Comparison of ENCODE assay signal across 13 cellular contexts in the genomic region with DNA sequence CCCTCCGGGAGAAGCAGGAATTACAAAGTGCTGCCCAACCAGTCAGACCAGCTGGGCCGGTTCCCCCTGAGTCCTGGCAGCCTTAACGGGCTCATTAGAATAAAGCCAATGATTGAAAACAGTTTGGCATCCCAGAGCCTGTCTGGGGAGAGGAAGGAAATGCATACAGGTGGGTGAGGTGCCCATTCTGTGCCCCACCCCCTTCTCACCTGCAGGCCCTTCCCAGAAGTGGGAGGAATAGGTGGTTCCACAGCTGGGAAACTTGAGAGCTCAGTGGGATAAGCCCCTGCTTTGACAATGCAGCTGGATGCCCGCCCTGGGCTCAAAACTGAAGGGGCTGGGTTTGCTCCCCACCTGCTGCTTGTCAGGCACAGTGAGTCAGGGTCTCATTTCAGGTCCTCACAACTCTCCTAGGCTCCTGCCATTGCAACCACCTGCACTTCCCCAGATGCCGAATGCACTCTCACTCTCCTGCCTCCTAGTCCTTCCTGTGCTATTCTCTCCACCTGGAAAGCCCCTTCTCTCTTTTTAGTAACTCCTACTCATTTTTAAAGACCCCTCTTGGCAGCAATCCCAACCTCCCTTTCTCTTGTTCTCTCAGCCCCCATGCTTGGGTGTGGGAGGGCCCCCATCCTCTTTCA.
DNase-seq lines count a peak whose midpoint lies in the region; ATAC-seq and TF ChIP-seq lines count a peak whose summit lies in the region.
"Had no signal": no experiment of that assay in that cellular context is flagged by ENCODE, and none has a peak within 500 bp of the region (broad histone marks: within the 10 kb centered on the region; RNA-seq: fewer than 3 reads in every experiment).

No MANE protein-coding gene starts in this region.

- peak; percentile 5 to 90 (median 74) for DNase-seq in NCI-H1417 (lab: John Stamatoyannopoulos, UW)
- DNase-seq in NCI-H1417 treated with DMSO at 0.1 percent for 48 hours (lab: John Stamatoyannopoulos, UW): no peak
- DNase-seq in NCI-H510A (lab: John Stamatoyannopoulos, UW): peak; percentile 84
- peak; percentile 90 for DNase-seq in iPS DF 4.7 (ENCODE audit: extremely low read depth, low spot score)
- no peak for DNase-seq in stimulated activated effector memory CD8-positive, alpha-beta T cell treated with anti-CD3 and anti-CD28 coated beads, Interleukin-12 subunit alpha, Interleukin-12 subunit beta, amount 100 ng/mL, for 72 hours (ENCODE audit: low spot score in 2 of 2)
- no peak for DNase-seq in MM.1S
- DNase-seq in activated CD8-positive, alpha-beta memory T cell treated with anti-CD3 and anti-CD28 coated beads for 24 hours: no peak
- DNase-seq: activated CD4-positive, alpha-beta T cell treated with anti-CD3 and anti-CD28 coated beads, Interleukin-2, amount 50 U/mL, for 4 hours; dorsolateral prefrontal cortex; NCI-H524 treated with DMSO at 0.1 percent for 48 hours had no signal

- no peak overlapping the region for H2AFZ ChIP-seq in MM.1S (ENCODE audit: low read length)

- H4K20me1 ChIP-seq in MM.1S (ENCODE audit: insufficient read depth, low read length): no peaks in the 10 kb centered on the region

- no peaks in the 10 kb centered on the region for H3K9me3 ChIP-seq in MM.1S (replicated peaks; ENCODE audit: insufficient read depth, low read length)

- no peak overlapping the region for H3K4me2 ChIP-seq in MM.1S (ENCODE audit: low read depth, low read length)

- no peaks in the 10 kb centered on the region for H3K9me2 ChIP-seq in MM.1S (replicated peaks; ENCODE audit: insufficient read depth, low read length)

- H3K4me3 Mint-ChIP-seq in stimulated activated effector memory CD8-positive, alpha-beta T cell treated with anti-CD3 and anti-CD28 coated beads, Interleukin-12 subunit alpha, Interleukin-12 subunit beta, amount 100 ng/mL, for 72 hours: no peak overlapping the region

- TF ChIP-seq CTCF in MM.1S (IDR thresholded peaks at IDR 0.05; ENCODE audit: low read length): no peak

- H3K4me1 Mint-ChIP-seq in stimulated activated effector memory CD8-positive, alpha-beta T cell treated with anti-CD3 and anti-CD28 coated beads, Interleukin-12 subunit alpha, Interleukin-12 subunit beta, amount 100 ng/mL, for 72 hours: peaks cover 6% of the 10 kb centered on the region

- peak overlapping the region; percentile 73 for H3K27ac Mint-ChIP-seq in stimulated activated effector memory CD8-positive, alpha-beta T cell treated with anti-CD3 and anti-CD28 coated beads, Interleukin-12 subunit alpha, Interleukin-12 subunit beta, amount 100 ng/mL, for 72 hours
- H3K27ac Mint-ChIP-seq: activated naive CD4-positive, alpha-beta T cell treated with anti-CD3 and anti-CD28 coated beads, Interleukin-2, amount 50 U/mL, for 72 hours had no signal

- peaks cover 10% of the 10 kb centered on the region for H3K4me1 ChIP-seq in MM.1S (ENCODE audit: low read length)

- H3K9me3 Mint-ChIP-seq in stimulated activated effector memory CD8-positive, alpha-beta T cell treated with anti-CD3 and anti-CD28 coated beads, Interleukin-12 subunit alpha, Interleukin-12 subunit beta, amount 100 ng/mL, for 72 hours: no peaks in the 10 kb centered on the region
- H3K9me3 Mint-ChIP-seq: activated naive CD4-positive, alpha-beta T cell treated with anti-CD3 and anti-CD28 coated beads, Interleukin-2, amount 50 U/mL, for 72 hours had no signal

- H3K36me3 ChIP-seq in MM.1S (replicated peaks; ENCODE audit: insufficient read depth, low read length): no peaks in the 10 kb centered on the region

- no peaks in the 10 kb centered on the region for H3K27me3 ChIP-seq in MM.1S (replicated peaks; ENCODE audit: insufficient read depth, low read length)
- H3K27me3 ChIP-seq: dorsolateral prefrontal cortex had no signal

- no peaks in the 10 kb centered on the region for H3K79me2 ChIP-seq in MM.1S (ENCODE audit: low read length)

- H3K36me3 Mint-ChIP-seq in stimulated activated effector memory CD8-positive, alpha-beta T cell treated with anti-CD3 and anti-CD28 coated beads, Interleukin-12 subunit alpha, Interleukin-12 subunit beta, amount 100 ng/mL, for 72 hours: no peaks in the 10 kb centered on the region
- H3K36me3 Mint-ChIP-seq: activated naive CD4-positive, alpha-beta T cell treated with anti-CD3 and anti-CD28 coated beads, Interleukin-2, amount 50 U/mL, for 72 hours had no signal

- H3K4me3 ChIP-seq in MM.1S (ENCODE audit: low read length): no peak overlapping the region
- H3K4me3 ChIP-seq: dorsolateral prefrontal cortex had no signal

- no peak overlapping the region for H3K9ac ChIP-seq in MM.1S (ENCODE audit: low read length)

- no peak for ATAC-seq in stimulated activated effector memory CD8-positive, alpha-beta T cell treated with anti-CD3 and anti-CD28 coated beads, Interleukin-12 subunit alpha, Interleukin-12 subunit beta, amount 100 ng/mL, for 72 hours
- no peak for ATAC-seq in HG02642 (IDR thresholded peaks at IDR 0.05; ENCODE audit: poor library complexity, unreplicated experiment)
- ATAC-seq: activated naive CD4-positive, alpha-beta T cell treated with anti-CD3 and anti-CD28 coated beads, Interleukin-2, amount 50 U/mL, for 72 hours had no signal

- H3K27ac ChIP-seq in MM.1S (ENCODE audit: low read length): no peak overlapping the region
- H3K27ac ChIP-seq: 22Rv1, dorsolateral prefrontal cortex had no signal

- H3F3A ChIP-seq in MM.1S (ENCODE audit: insufficient read depth, low read length): no peaks in the 10 kb centered on the region

Comparison
In these comparisons a context has a peak if more than half of its experiments do, and no peak if none do; other contexts are left out.
1. DNase-seq: peak in NCI-H1417 (3 of 3), NCI-H510A (single experiment) and iPS DF 4.7 (single experiment); none in NCI-H1417 treated with DMSO at 0.1 percent for 48 hours (single experiment), stimulated activated effector memory CD8-positive, alpha-beta T cell treated with anti-CD3 and anti-CD28 coated beads, Interleukin-12 subunit alpha, Interleukin-12 subunit beta, amount 100 ng/mL, for 72 hours (0 of 2), MM.1S (single experiment) and activated CD8-positive, alpha-beta memory T cell treated with anti-CD3 and anti-CD28 coated beads for 24 hours (single experiment).